Comparison of ENCODE assay signal across 24 cellular contexts in genomic region chr3:18843930-18844329, GRCh38.
DNase-seq lines count a peak whose midpoint lies in the region; ATAC-seq and TF ChIP-seq lines count a peak whose summit lies in the region.
"Had no signal": no experiment of that assay in that cellular context is flagged by ENCODE, and none has a peak within 500 bp of the region (broad histone marks: within the 10 kb centered on the region; RNA-seq: fewer than 3 reads in every experiment).

No MANE protein-coding gene starts in this region.

- H3K4me3 ChIP-seq in breast epithelium (no peak overlapping the region), Loucy (ENCODE audit: low read length, poor library complexity, severe bottlenecking) (no peak overlapping the region)
- H3K4me3 ChIP-seq: A549, K562, Peyer's patch had no signal

- peak overlapping the region; percentile 21 to 25 for H3K27ac ChIP-seq in breast epithelium
- H3K27ac ChIP-seq in VCaP = 0 out of 2 replicates have a peak overlapping the region, but pooled peaks have one; percentile 1
- H3K27ac ChIP-seq: A549, Peyer's patch had no signal

- no peak overlapping the region for H3K27ac Mint-ChIP-seq in MCF 10A (ENCODE audit: low read depth, unreplicated experiment)
- H3K27ac Mint-ChIP-seq in T-helper 17 cell = no peak overlapping the region
- H3K27ac Mint-ChIP-seq: CD8-positive, alpha-beta T cell had no signal

- POLR2A ChIA-PET in MCF 10A (lab: Yijun Ruan, JAX) = no interaction called here

- H3K27me3 ChIP-seq in breast epithelium = no peaks in the 10 kb centered on the region
- H3K27me3 ChIP-seq in Loucy (ENCODE audit: insufficient read depth, low read length, poor library complexity, severe bottlenecking) = no peaks in the 10 kb centered on the region
- H3K27me3 ChIP-seq: Peyer's patch had no signal

- no peaks in the 10 kb centered on the region for H4K20me1 ChIP-seq in Loucy (ENCODE audit: insufficient read depth, low read length, poor library complexity, severe bottlenecking)

- H3K36me3 ChIP-seq in breast epithelium = no peaks in the 10 kb centered on the region
- no peaks in the 10 kb centered on the region for H3K36me3 ChIP-seq in Loucy (ENCODE audit: insufficient read depth, low read length)
- H3K36me3 ChIP-seq: Peyer's patch had no signal

- intact Hi-C loops in breast epithelium (cut with DNase I; ENCODE audit: low total_unique reads) = no loop called here
- intact Hi-C loops in MCF 10A (cut with micrococcal nuclease) = no loop called here

- no peak for TF ChIP-seq CTCF in breast epithelium (IDR thresholded peaks at IDR 0.05)
- no peak for TF ChIP-seq CTCF in MCF 10A (IDR thresholded peaks at IDR 0.05; ENCODE audit: unreplicated experiment)
- no peak for TF ChIP-seq CTCF in Loucy (conservative IDR thresholded peaks at IDR 0.05; ENCODE audit: low read length)
- TF ChIP-seq CTCF in VCaP (conservative IDR thresholded peaks at IDR 0.05) = no peak

- H3K27me3 Mint-ChIP-seq in MCF 10A (ENCODE audit: insufficient read depth, unreplicated experiment) (no peaks in the 10 kb centered on the region), T-helper 17 cell (no peaks in the 10 kb centered on the region)

- DNase-seq in breast epithelium (ENCODE audit: low spot score in 2 of 2) (no peak), MCF 10A (ENCODE audit: unreplicated experiment) (no peak), activated gamma-delta T cell (lab: John Stamatoyannopoulos, UW) (no peak), T-helper 17 cell (no peak)
- DNase-seq: C1 segment of cervical spinal cord; Caco-2; CD8-positive, alpha-beta T cell; EL; GDM1; NCI-H1092; NCI-H1417 treated with DMSO at 0.1 percent for 48 hours; NCI-H1694 treated with DMSO at 0.1 percent for 48 hours; NCI-H2081; NCI-H2227 treated with DMSO at 0.1 percent for 48 hours; OCI-M1; Peyer's patch; SK-N-SH; SW 1271 had no signal

- H3K9me3 ChIP-seq in breast epithelium (no peaks in the 10 kb centered on the region), Loucy (ENCODE audit: insufficient read depth, low read depth, low read length) (no peaks in the 10 kb centered on the region), T-helper 17 cell (ENCODE audit: control insufficient read depth, low read length, poor library complexity, severe bottlenecking) (no peaks in the 10 kb centered on the region)
- H3K9me3 ChIP-seq: A549, Caco-2, Peyer's patch, SK-N-SH had no signal

- H3K9me3 Mint-ChIP-seq in MCF 10A (ENCODE audit: unreplicated experiment) = no peaks in the 10 kb centered on the region
- H3K9me3 Mint-ChIP-seq: CD8-positive, alpha-beta T cell had no signal

- H3K79me2 ChIP-seq in Loucy (ENCODE audit: insufficient read depth, low read length) = no peaks in the 10 kb centered on the region

- H3K36me3 Mint-ChIP-seq in MCF 10A (ENCODE audit: insufficient read depth, unreplicated experiment) (no peaks in the 10 kb centered on the region), T-helper 17 cell (ENCODE audit: low read depth) (no peaks in the 10 kb centered on the region)
- H3K36me3 Mint-ChIP-seq: CD8-positive, alpha-beta T cell had no signal

- TF ChIP-seq POLR2A in breast epithelium (IDR thresholded peaks at IDR 0.05) = no peak

- no peaks in the 10 kb centered on the region for H3K9me2 ChIP-seq in Loucy (replicated peaks; ENCODE audit: low read depth, low read length)
- H3K9me2 ChIP-seq: SK-N-SH had no signal

- H3K4me1 Mint-ChIP-seq in MCF 10A (ENCODE audit: insufficient read depth, unreplicated experiment) (peaks cover 10% of the 10 kb centered on the region), T-helper 17 cell (peaks cover 14% of the 10 kb centered on the region)

- no peaks in the 10 kb centered on the region for H3F3A ChIP-seq in Loucy (ENCODE audit: low read depth)

- 0 out of 2 replicates have a peak overlapping the region, but pooled peaks have one; percentile 7 for H2AFZ ChIP-seq in Loucy (ENCODE audit: low read length)

- H3K4me3 Mint-ChIP-seq in MCF 10A (ENCODE audit: unreplicated experiment) (no peak overlapping the region), T-helper 17 cell (no peak overlapping the region)
- H3K4me3 Mint-ChIP-seq: CD8-positive, alpha-beta T cell had no signal

- ATAC-seq in esophagus mucosa = no peak
- no peak for ATAC-seq in T-helper 17 cell
- ATAC-seq: A549; CD8-positive, alpha-beta T cell; HepG2; K562 had no signal

- H3K4me1 ChIP-seq in breast epithelium (no peaks in the 10 kb centered on the region), Loucy (ENCODE audit: insufficient read depth, low read length, poor library complexity, severe bottlenecking) (peaks cover 6% of the 10 kb centered on the region)
- H3K4me1 ChIP-seq: A549, Peyer's patch had no signal

- CTCF ChIA-PET in MCF 10A (lab: Yijun Ruan, JAX) = interaction anchor here (1.5 kb wide), 1 partner anchor 145 kb away, joined by 7 read pairs; no protein-coding TSS in a partner anchor

- no peak overlapping the region for H3K4me2 ChIP-seq in Loucy (ENCODE audit: low read depth, low read length, poor library complexity, severe bottlenecking)
- H3K4me2 ChIP-seq: A549, SK-N-SH had no signal

- no peak overlapping the region for H3K9ac ChIP-seq in Loucy (ENCODE audit: low read depth, low read length, poor library complexity, severe bottlenecking)
- H3K9ac ChIP-seq: SK-N-SH had no signal

- no TSS peak for BruUV-seq in MCF 10A (replicated peaks; lab: Mats Ljungman, UMichigan)
